In genomic region chr15:99315636-99316035, GRCh38 we compare ENCODE assay signal across 1 cellular context.
TF ChIP-seq lines count a peak whose summit lies in the region.

No MANE protein-coding gene starts in this region.

TF ChIP-seq in SK-N-SH treated with all-trans-retinoic acid at 6 μM for 48 hours, 23 proteins besides CTCF, POLR2A, EP300 and RAD21 (continued from another document):
- TF ChIP-seq ARNTL (CRISPR knock-in tag; IDR thresholded peaks at IDR 0.05; ENCODE audit: borderline replicate concordance, low read depth) (no peak), CREB5 (CRISPR knock-in tag; IDR thresholded peaks at IDR 0.05; ENCODE audit: low read depth) (no peak), CSDC2 (CRISPR knock-in tag; IDR thresholded peaks at IDR 0.05) (no peak), GLIS3 (CRISPR knock-in tag; IDR thresholded peaks at IDR 0.05) (no peak), BACH2 (CRISPR knock-in tag; IDR thresholded peaks at IDR 0.05; ENCODE audit: borderline replicate concordance) (no peak), TCF4 (CRISPR knock-in tag; IDR thresholded peaks at IDR 0.05; ENCODE audit: borderline replicate concordance) (no peak), ISL1 (CRISPR knock-in tag; IDR thresholded peaks at IDR 0.05) (no peak), ESRRG (CRISPR knock-in tag; IDR thresholded peaks at IDR 0.05) (no peak), ZFP30 (CRISPR knock-in tag; IDR thresholded peaks at IDR 0.05) (no peak)
